In the genomic region with DNA sequence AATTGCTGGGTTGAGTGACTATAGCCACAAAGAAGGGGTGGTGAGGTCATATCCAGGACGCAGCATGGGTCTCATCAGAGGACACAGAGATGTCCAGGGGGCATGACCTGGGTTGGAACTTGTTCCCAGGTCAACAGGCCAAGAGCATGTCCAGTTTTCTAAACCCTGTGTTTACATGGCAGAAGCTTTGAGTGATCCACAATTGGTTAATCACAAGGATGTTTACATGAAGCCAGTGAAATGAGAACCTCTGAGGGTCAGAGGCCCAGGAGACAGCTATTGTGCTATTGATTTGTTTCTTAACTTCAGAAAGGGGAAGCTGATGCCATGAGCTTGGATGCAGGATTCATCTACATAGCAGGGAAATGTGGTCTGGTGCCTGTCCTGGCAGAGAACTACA, we compare ENCODE assay signal across 1 cellular context.
A peak's percentile ranks its signal among the peaks of the same experiment; 100 is the strongest.
TF ChIP-seq lines count a peak whose summit lies in the region.

No MANE protein-coding gene starts in this region.

TF ChIP-seq in HepG2, 621 proteins besides CTCF, POLR2A, EP300 and RAD21 (continued from another document and continues in another):
- no peak for TF ChIP-seq EED (CRISPR knock-in tag; IDR thresholded peaks at IDR 0.05)
- TF ChIP-seq TOE1 (CRISPR knock-in tag; IDR thresholded peaks at IDR 0.05): no peak
- peak; percentile 63; the same call in 1 of the 2 replicates for TF ChIP-seq ZNF292 (CRISPR knock-in tag; IDR thresholded peaks at IDR 0.05; ENCODE audit: borderline replicate concordance, low read depth)
- peak; percentile 74; the same call in 1 of the 2 replicates for TF ChIP-seq MEIS1 (CRISPR knock-in tag; IDR thresholded peaks at IDR 0.05; ENCODE audit: borderline replicate concordance)
- no peak for TF ChIP-seq MED8 (CRISPR knock-in tag; IDR thresholded peaks at IDR 0.05; ENCODE audit: insufficient replicate concordance)
- TF ChIP-seq NFE2L1 (CRISPR knock-in tag; IDR thresholded peaks at IDR 0.05; ENCODE audit: borderline replicate concordance): no peak
- TF ChIP-seq AGO2 (optimal IDR thresholded peaks at IDR 0.05; ENCODE audit: low read depth, low read length): no peak
- no peak for TF ChIP-seq ZSCAN22 (CRISPR knock-in tag; IDR thresholded peaks at IDR 0.05)
- no peak for TF ChIP-seq RBM22 (optimal IDR thresholded peaks at IDR 0.05; ENCODE audit: low read length)
- TF ChIP-seq MIXL1 (CRISPR knock-in tag; IDR thresholded peaks at IDR 0.05): peak; percentile 74
- TF ChIP-seq, protein P1, sequence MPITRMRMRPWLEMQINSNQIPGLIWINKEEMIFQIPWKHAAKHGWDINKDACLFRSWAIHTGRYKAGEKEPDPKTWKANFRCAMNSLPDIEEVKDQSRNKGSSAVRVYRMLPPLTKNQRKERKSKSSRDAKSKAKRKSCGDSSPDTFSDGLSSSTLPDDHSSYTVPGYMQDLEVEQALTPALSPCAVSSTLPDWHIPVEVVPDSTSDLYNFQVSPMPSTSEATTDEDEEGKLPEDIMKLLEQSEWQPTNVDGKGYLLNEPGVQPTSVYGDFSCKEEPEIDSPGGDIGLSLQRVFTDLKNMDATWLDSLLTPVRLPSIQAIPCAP (CRISPR knock-in tag; IDR thresholded peaks at IDR 0.05; ENCODE audit: low read depth): no peak
- TF ChIP-seq GTF2F1 (IDR thresholded peaks at IDR 0.05; ENCODE audit: low read length): no peak
- no peak for TF ChIP-seq ZNF225 (CRISPR knock-in tag; IDR thresholded peaks at IDR 0.05)
- TF ChIP-seq TEAD3 (CRISPR knock-in tag; optimal IDR thresholded peaks at IDR 0.05; ENCODE audit: borderline replicate concordance): peak; percentile 54
- TF ChIP-seq, protein P2, sequence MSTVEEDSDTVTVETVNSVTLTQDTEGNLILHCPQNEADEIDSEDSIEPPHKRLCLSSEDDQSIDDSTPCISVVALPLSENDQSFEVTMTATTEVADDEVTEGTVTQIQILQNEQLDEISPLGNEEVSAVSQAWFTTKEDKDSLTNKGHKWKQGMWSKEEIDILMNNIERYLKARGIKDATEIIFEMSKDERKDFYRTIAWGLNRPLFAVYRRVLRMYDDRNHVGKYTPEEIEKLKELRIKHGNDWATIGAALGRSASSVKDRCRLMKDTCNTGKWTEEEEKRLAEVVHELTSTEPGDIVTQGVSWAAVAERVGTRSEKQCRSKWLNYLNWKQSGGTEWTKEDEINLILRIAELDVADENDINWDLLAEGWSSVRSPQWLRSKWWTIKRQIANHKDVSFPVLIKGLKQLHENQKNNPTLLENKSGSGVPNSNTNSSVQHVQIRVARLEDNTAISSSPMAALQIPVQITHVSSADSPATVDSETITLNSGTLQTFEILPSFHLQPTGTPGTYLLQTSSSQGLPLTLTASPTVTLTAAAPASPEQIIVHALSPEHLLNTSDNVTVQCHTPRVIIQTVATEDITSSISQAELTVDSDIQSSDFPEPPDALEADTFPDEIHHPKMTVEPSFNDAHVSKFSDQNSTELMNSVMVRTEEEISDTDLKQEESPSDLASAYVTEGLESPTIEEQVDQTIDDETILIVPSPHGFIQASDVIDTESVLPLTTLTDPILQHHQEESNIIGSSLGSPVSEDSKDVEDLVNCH (CRISPR knock-in tag; IDR thresholded peaks at IDR 0.05): no peak
- TF ChIP-seq, protein P3, sequence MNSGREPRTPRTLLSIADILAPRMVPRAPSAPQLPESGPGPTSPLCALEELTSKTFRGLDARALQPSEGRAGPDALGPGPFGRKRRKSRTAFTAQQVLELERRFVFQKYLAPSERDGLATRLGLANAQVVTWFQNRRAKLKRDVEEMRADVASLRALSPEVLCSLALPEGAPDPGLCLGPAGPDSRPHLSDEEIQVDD (CRISPR knock-in tag; IDR thresholded peaks at IDR 0.05; ENCODE audit: borderline replicate concordance): no peak
- no peak for TF ChIP-seq HNRNPL (IDR thresholded peaks at IDR 0.05; ENCODE audit: low read depth, low read length)
- no peak for TF ChIP-seq POLR2AphosphoS2 (IDR thresholded peaks at IDR 0.05; ENCODE audit: low read depth, low read length)
- no peak for TF ChIP-seq SRSF9 (IDR thresholded peaks at IDR 0.05; ENCODE audit: borderline replicate concordance, insufficient read depth, low read depth, low read length, poor library complexity, severe bottlenecking)
- TF ChIP-seq TMF1 (CRISPR knock-in tag; IDR thresholded peaks at IDR 0.05; ENCODE audit: low read depth): no peak
- TF ChIP-seq, protein P4, sequence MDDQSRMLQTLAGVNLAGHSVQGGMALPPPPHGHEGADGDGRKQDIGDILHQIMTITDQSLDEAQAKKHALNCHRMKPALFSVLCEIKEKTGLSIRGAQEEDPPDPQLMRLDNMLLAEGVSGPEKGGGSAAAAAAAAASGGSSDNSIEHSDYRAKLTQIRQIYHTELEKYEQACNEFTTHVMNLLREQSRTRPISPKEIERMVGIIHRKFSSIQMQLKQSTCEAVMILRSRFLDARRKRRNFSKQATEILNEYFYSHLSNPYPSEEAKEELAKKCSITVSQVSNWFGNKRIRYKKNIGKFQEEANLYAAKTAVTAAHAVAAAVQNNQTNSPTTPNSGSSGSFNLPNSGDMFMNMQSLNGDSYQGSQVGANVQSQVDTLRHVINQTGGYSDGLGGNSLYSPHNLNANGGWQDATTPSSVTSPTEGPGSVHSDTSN (CRISPR knock-in tag; IDR thresholded peaks at IDR 0.05; ENCODE audit: borderline replicate concordance): no peak
- no peak for TF ChIP-seq ZNF337 (CRISPR knock-in tag; IDR thresholded peaks at IDR 0.05; ENCODE audit: borderline replicate concordance, low read depth)
- TF ChIP-seq, protein P5, sequence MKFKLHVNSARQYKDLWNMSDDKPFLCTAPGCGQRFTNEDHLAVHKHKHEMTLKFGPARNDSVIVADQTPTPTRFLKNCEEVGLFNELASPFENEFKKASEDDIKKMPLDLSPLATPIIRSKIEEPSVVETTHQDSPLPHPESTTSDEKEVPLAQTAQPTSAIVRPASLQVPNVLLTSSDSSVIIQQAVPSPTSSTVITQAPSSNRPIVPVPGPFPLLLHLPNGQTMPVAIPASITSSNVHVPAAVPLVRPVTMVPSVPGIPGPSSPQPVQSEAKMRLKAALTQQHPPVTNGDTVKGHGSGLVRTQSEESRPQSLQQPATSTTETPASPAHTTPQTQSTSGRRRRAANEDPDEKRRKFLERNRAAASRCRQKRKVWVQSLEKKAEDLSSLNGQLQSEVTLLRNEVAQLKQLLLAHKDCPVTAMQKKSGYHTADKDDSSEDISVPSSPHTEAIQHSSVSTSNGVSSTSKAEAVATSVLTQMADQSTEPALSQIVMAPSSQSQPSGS (CRISPR knock-in tag; IDR thresholded peaks at IDR 0.05): peak; percentile 31; the same call in 1 of the 2 replicates
- peak; percentile 72 for TF ChIP-seq ZMYM3 (CRISPR knock-in tag; IDR thresholded peaks at IDR 0.05)
- TF ChIP-seq CHCHD3 (CRISPR knock-in tag; IDR thresholded peaks at IDR 0.05): no peak
- no peak for TF ChIP-seq PCBP2 (optimal IDR thresholded peaks at IDR 0.05; ENCODE audit: low read depth, low read length, poor library complexity, severe bottlenecking)
- peak; percentile 49; the same call in 1 of the 2 replicates for TF ChIP-seq SP5 (CRISPR knock-in tag; IDR thresholded peaks at IDR 0.05; ENCODE audit: borderline replicate concordance, low read depth)
- TF ChIP-seq, protein P6, sequence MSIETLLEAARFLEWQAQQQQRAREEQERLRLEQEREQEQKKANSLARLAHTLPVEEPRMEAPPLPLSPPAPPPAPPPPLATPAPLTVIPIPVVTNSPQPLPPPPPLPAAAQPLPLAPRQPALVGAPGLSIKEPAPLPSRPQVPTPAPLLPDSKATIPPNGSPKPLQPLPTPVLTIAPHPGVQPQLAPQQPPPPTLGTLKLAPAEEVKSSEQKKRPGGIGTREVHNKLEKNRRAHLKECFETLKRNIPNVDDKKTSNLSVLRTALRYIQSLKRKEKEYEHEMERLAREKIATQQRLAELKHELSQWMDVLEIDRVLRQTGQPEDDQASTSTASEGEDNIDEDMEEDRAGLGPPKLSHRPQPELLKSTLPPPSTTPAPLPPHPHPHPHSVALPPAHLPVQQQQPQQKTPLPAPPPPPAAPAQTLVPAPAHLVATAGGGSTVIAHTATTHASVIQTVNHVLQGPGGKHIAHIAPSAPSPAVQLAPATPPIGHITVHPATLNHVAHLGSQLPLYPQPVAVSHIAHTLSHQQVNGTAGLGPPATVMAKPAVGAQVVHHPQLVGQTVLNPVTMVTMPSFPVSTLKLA (IDR thresholded peaks at IDR 0.05): no peak
- peak; percentile 38; the same call in 1 of the 2 replicates for TF ChIP-seq ISL2 (CRISPR knock-in tag; IDR thresholded peaks at IDR 0.05)
- peak; percentile 88 for TF ChIP-seq HDAC1 (CRISPR knock-in tag; IDR thresholded peaks at IDR 0.05)
- TF ChIP-seq, protein P7, sequence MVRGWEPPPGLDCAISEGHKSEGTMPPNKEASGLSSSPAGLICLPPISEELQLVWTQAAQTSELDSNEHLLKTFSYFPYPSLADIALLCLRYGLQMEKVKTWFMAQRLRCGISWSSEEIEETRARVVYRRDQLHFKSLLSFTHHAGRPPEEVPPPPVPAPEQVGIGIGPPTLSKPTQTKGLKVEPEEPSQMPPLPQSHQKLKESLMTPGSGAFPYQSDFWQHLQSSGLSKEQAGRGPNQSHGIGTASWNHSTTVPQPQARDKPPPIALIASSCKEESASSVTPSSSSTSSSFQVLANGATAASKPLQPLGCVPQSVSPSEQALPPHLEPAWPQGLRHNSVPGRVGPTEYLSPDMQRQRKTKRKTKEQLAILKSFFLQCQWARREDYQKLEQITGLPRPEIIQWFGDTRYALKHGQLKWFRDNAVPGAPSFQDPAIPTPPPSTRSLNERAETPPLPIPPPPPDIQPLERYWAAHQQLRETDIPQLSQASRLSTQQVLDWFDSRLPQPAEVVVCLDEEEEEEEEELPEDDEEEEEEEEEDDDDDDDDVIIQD (CRISPR knock-in tag; IDR thresholded peaks at IDR 0.05; ENCODE audit: low read depth): no peak; the same call in 1 of the 2 replicates
- no peak for TF ChIP-seq ZNF615 (CRISPR knock-in tag; IDR thresholded peaks at IDR 0.05; ENCODE audit: borderline replicate concordance)
- TF ChIP-seq, protein P8, sequence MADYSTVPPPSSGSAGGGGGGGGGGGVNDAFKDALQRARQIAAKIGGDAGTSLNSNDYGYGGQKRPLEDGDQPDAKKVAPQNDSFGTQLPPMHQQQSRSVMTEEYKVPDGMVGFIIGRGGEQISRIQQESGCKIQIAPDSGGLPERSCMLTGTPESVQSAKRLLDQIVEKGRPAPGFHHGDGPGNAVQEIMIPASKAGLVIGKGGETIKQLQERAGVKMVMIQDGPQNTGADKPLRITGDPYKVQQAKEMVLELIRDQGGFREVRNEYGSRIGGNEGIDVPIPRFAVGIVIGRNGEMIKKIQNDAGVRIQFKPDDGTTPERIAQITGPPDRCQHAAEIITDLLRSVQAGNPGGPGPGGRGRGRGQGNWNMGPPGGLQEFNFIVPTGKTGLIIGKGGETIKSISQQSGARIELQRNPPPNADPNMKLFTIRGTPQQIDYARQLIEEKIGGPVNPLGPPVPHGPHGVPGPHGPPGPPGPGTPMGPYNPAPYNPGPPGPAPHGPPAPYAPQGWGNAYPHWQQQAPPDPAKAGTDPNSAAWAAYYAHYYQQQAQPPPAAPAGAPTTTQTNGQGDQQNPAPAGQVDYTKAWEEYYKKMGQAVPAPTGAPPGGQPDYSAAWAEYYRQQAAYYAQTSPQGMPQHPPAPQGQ (CRISPR knock-in tag; IDR thresholded peaks at IDR 0.05; ENCODE audit: borderline replicate concordance): no peak
- no peak for TF ChIP-seq ZNF44 (CRISPR knock-in tag; IDR thresholded peaks at IDR 0.05)
- no peak for TF ChIP-seq SP2 (CRISPR knock-in tag; IDR thresholded peaks at IDR 0.05)
- TF ChIP-seq, protein P9, sequence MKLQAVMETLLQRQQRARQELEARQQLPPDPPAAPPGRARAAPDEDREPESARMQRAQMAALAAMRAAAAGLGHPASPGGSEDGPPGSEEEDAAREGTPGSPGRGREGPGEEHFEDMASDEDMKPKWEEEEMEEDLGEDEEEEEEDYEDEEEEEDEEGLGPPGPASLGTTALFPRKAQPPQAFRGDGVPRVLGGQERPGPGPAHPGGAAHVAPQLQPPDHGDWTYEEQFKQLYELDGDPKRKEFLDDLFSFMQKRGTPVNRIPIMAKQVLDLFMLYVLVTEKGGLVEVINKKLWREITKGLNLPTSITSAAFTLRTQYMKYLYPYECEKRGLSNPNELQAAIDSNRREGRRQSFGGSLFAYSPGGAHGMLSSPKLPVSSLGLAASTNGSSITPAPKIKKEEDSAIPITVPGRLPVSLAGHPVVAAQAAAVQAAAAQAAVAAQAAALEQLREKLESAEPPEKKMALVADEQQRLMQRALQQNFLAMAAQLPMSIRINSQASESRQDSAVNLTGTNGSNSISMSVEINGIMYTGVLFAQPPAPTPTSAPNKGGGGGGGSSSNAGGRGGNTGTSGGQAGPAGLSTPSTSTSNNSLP (IDR thresholded peaks at IDR 0.05; ENCODE audit: low read depth, low read length): peak; percentile 59
- no peak for TF ChIP-seq ZFY (CRISPR knock-in tag; IDR thresholded peaks at IDR 0.05)
- TF ChIP-seq POLR2AphosphoS5 (IDR thresholded peaks at IDR 0.05; ENCODE audit: low read depth, low read length): no peak
- no peak for TF ChIP-seq PHF20 (CRISPR knock-in tag; IDR thresholded peaks at IDR 0.05)
- TF ChIP-seq MBD4 (IDR thresholded peaks at IDR 0.05; ENCODE audit: borderline replicate concordance, low read length): no peak; the same call in 1 of the 2 replicates
- no peak for TF ChIP-seq TRIM24 (CRISPR knock-in tag; IDR thresholded peaks at IDR 0.05)
- TF ChIP-seq, protein P10, sequence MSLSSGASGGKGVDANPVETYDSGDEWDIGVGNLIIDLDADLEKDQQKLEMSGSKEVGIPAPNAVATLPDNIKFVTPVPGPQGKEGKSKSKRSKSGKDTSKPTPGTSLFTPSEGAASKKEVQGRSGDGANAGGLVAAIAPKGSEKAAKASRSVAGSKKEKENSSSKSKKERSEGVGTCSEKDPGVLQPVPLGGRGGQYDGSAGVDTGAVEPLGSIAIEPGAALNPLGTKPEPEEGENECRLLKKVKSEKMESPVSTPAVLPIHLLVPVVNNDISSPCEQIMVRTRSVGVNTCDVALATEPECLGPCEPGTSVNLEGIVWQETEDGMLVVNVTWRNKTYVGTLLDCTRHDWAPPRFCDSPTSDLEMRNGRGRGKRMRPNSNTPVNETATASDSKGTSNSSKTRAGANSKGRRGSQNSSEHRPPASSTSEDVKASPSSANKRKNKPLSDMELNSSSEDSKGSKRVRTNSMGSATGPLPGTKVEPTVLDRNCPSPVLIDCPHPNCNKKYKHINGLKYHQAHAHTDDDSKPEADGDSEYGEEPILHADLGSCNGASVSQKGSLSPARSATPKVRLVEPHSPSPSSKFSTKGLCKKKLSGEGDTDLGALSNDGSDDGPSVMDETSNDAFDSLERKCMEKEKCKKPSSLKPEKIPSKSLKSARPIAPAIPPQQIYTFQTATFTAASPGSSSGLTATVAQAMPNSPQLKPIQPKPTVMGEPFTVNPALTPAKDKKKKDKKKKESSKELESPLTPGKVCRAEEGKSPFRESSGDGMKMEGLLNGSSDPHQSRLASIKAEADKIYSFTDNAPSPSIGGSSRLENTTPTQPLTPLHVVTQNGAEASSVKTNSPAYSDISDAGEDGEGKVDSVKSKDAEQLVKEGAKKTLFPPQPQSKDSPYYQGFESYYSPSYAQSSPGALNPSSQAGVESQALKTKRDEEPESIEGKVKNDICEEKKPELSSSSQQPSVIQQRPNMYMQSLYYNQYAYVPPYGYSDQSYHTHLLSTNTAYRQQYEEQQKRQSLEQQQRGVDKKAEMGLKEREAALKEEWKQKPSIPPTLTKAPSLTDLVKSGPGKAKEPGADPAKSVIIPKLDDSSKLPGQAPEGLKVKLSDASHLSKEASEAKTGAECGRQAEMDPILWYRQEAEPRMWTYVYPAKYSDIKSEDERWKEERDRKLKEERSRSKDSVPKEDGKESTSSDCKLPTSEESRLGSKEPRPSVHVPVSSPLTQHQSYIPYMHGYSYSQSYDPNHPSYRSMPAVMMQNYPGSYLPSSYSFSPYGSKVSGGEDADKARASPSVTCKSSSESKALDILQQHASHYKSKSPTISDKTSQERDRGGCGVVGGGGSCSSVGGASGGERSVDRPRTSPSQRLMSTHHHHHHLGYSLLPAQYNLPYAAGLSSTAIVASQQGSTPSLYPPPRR (CRISPR knock-in tag; IDR thresholded peaks at IDR 0.05; ENCODE audit: borderline replicate concordance): peak; percentile 92
- TF ChIP-seq ZNF260 (CRISPR knock-in tag; IDR thresholded peaks at IDR 0.05; ENCODE audit: borderline replicate concordance, low read depth): no peak
- TF ChIP-seq NFYC (CRISPR knock-in tag; IDR thresholded peaks at IDR 0.05): no peak
